Comparison of ENCODE assay signal across 17 cellular contexts in genomic region chr14:55881577-55882241, GRCh38.
DNase-seq lines count a peak whose midpoint lies in the region; ATAC-seq and TF ChIP-seq lines count a peak whose summit lies in the region.
"Had no signal": no experiment of that assay in that cellular context is flagged by ENCODE, and none has a peak within 500 bp of the region (broad histone marks: within the 10 kb centered on the region; RNA-seq: fewer than 3 reads in every experiment).

No MANE protein-coding gene starts in this region.

- H3K4me3 ChIP-seq in epithelial cell of esophagus (ENCODE audit: low read length) (no peak overlapping the region), ovary (no peak overlapping the region)
- H3K4me3 ChIP-seq: BLaER1 treated with 17β-estradiol and CSF1 and Interleukin-3, amounts not matched to agents 10 nM and 100 nM; right lobe of liver had no signal

- WGBS in ovary, 3 donors: 76 to 81% (median 77%) methylated on average over 6 of the region's 6 CpGs

- TF ChIP-seq CTCF in epithelial cell of esophagus (IDR thresholded peaks at IDR 0.05; ENCODE audit: insufficient read depth, low read depth, low read length, missing control alignments) (no peak), ovary (IDR thresholded peaks at IDR 0.05) (no peak)

- H3K27ac ChIP-seq in ovary: no peak overlapping the region
- H3K27ac ChIP-seq: BLaER1 treated with 17β-estradiol and CSF1 and Interleukin-3, amounts not matched to agents 10 nM and 100 nM; right lobe of liver had no signal

- H3K9me3 Mint-ChIP-seq in effector memory CD8-positive, alpha-beta T cell: no peaks in the 10 kb centered on the region
- H3K9me3 Mint-ChIP-seq: activated T-cell treated with anti-CD3 and anti-CD28 coated beads, Interleukin-2, amount 50 U/mL, for 24 hours; nephron; stimulated activated naive CD8-positive, alpha-beta T cell treated with anti-CD3 and anti-CD28 coated beads, Interleukin-15, amount 100 ng/mL, for 72 hours had no signal

- H3K27me3 ChIP-seq in ovary: no peaks in the 10 kb centered on the region
- H3K27me3 ChIP-seq: BLaER1 treated with 17β-estradiol and CSF1 and Interleukin-3, amounts not matched to agents 10 nM and 100 nM; right lobe of liver had no signal

- no peaks in the 10 kb centered on the region for H3K4me1 Mint-ChIP-seq in effector memory CD8-positive, alpha-beta T cell (ENCODE audit: low read depth in 2 of 2)
- H3K4me1 Mint-ChIP-seq: nephron; stimulated activated naive CD8-positive, alpha-beta T cell treated with anti-CD3 and anti-CD28 coated beads, Interleukin-15, amount 100 ng/mL, for 72 hours had no signal

- no peaks in the 10 kb centered on the region for H3K9me3 ChIP-seq in ovary
- H3K9me3 ChIP-seq: right lobe of liver had no signal

- H3K27ac Mint-ChIP-seq in effector memory CD8-positive, alpha-beta T cell: no peak overlapping the region
- H3K27ac Mint-ChIP-seq: activated T-cell treated with anti-CD3 and anti-CD28 coated beads, Interleukin-2, amount 50 U/mL, for 24 hours; nephron; stimulated activated naive CD8-positive, alpha-beta T cell treated with anti-CD3 and anti-CD28 coated beads, Interleukin-15, amount 100 ng/mL, for 72 hours had no signal

- peaks cover 3% of the 10 kb centered on the region for H3K36me3 Mint-ChIP-seq in effector memory CD8-positive, alpha-beta T cell (ENCODE audit: insufficient read depth)

- no peak for TF ChIP-seq POLR2A in ovary (IDR thresholded peaks at IDR 0.05)

- H3K36me3 ChIP-seq in ovary: no peaks in the 10 kb centered on the region
- H3K36me3 ChIP-seq: BLaER1 treated with 17β-estradiol and CSF1 and Interleukin-3, amounts not matched to agents 10 nM and 100 nM; right lobe of liver had no signal

- peak; percentile 12 for DNase-seq in ELF-1 (ENCODE audit: low read depth, low spot score)
- DNase-seq in LoVo (ENCODE audit: low spot score): peak; percentile 38
- DNase-seq in epithelial cell of esophagus (ENCODE audit: low read depth): peak; percentile 18
- peak; percentile 38 for DNase-seq in myocyte (ENCODE audit: low read depth)
- DNase-seq in NOMO-1 treated with dmso at 0.1 percent for 144 hours (lab: John Stamatoyannopoulos, UW; ENCODE audit: unreplicated experiment): no peak
- DNase-seq in GDM1 (lab: John Stamatoyannopoulos, UW): no peak
- no peak for DNase-seq in effector memory CD8-positive, alpha-beta T cell
- DNase-seq in ovary: no peak
- DNase-seq: activated CD4-positive, alpha-beta T cell treated with anti-CD3 and anti-CD28 coated beads for 48 hours; activated T-cell treated with anti-CD3 and anti-CD28 coated beads, Interleukin-2, amount 50 U/mL, for 24 hours; NCI-H1694; NCI-H526; right lobe of liver; stimulated activated naive CD8-positive, alpha-beta T cell treated with anti-CD3 and anti-CD28 coated beads, Interleukin-15, amount 100 ng/mL, for 72 hours; T-helper 1 cell had no signal

- peaks cover 27 to 38% of the 10 kb centered on the region in 2 donors for H3K27me3 Mint-ChIP-seq in effector memory CD8-positive, alpha-beta T cell

- H3K4me3 Mint-ChIP-seq in effector memory CD8-positive, alpha-beta T cell: no peak overlapping the region
- H3K4me3 Mint-ChIP-seq: activated T-cell treated with anti-CD3 and anti-CD28 coated beads, Interleukin-2, amount 50 U/mL, for 24 hours; nephron; stimulated activated naive CD8-positive, alpha-beta T cell treated with anti-CD3 and anti-CD28 coated beads, Interleukin-15, amount 100 ng/mL, for 72 hours had no signal

- no peaks in the 10 kb centered on the region for H3K4me1 ChIP-seq in ovary (ENCODE audit: insufficient read depth)
- H3K4me1 ChIP-seq: BLaER1 treated with 17β-estradiol and CSF1 and Interleukin-3, amounts not matched to agents 10 nM and 100 nM; right lobe of liver had no signal

- no peak for TF ChIP-seq EP300 in ovary (IDR thresholded peaks at IDR 0.05)

- intact Hi-C loops in ovary (cut with DNase I): no loop called here

- ATAC-seq in effector memory CD8-positive, alpha-beta T cell (replicated peaks): no peak
- ATAC-seq: stimulated activated naive CD8-positive, alpha-beta T cell treated with anti-CD3 and anti-CD28 coated beads, Interleukin-15, amount 100 ng/mL, for 72 hours had no signal

Comparison
In these comparisons a context has a peak if more than half of its experiments do, and no peak if none do; other contexts are left out.
1. DNase-seq: peak in ELF-1 (single experiment), LoVo (single experiment), epithelial cell of esophagus (single experiment) and myocyte (single experiment); none in NOMO-1 treated with dmso at 0.1 percent for 144 hours (single experiment), GDM1 (single experiment), effector memory CD8-positive, alpha-beta T cell (0 of 3) and ovary (0 of 5).